ENCODE assay signal across 1 cellular context in genomic region chr16:70437017-70437581, GRCh38.
A peak's percentile ranks its signal among the peaks of the same experiment; 100 is the strongest.
TF ChIP-seq lines count a peak whose summit lies in the region.

No MANE protein-coding gene starts in this region.

TF ChIP-seq in HEK293, 187 proteins besides CTCF, POLR2A, EP300 and RAD21 (continued from another document and continues in another):
- TF ChIP-seq ZBTB10 (tag by site-specific recombination; IDR thresholded peaks at IDR 0.05) (0 out of 2 replicates have a peak, but pooled peaks have one; percentile 13), ZFP41 (tag by site-specific recombination; IDR thresholded peaks at IDR 0.05; ENCODE audit: borderline replicate concordance) (no peak), HOXC10 (CRISPR knock-in tag; IDR thresholded peaks at IDR 0.05) (no peak), ZNF707 (tag by site-specific recombination; IDR thresholded peaks at IDR 0.05) (no peak), KLF7 (tag by site-specific recombination; IDR thresholded peaks at IDR 0.05; ENCODE audit: borderline replicate concordance) (no peak; the same call in 1 of the 2 replicates), ZNF692 (tag by site-specific recombination; IDR thresholded peaks at IDR 0.05) (peak; percentile 43; the same call in 1 of the 2 replicates), ZNF133 (tag by site-specific recombination; IDR thresholded peaks at IDR 0.05) (no peak), ZNF580 (tag by site-specific recombination; IDR thresholded peaks at IDR 0.05) (0 out of 2 replicates have a peak, but pooled peaks have one; percentile 31), ZNF654 (tag by site-specific recombination; IDR thresholded peaks at IDR 0.05; ENCODE audit: low read depth) (no peak), WT1 (tag by site-specific recombination; IDR thresholded peaks at IDR 0.05) (peak; percentile 94), ZNF473 (tag by site-specific recombination; IDR thresholded peaks at IDR 0.05) (no peak), ZNF639 (tag by site-specific recombination; IDR thresholded peaks at IDR 0.05) (no peak), ZBTB11 (tag by site-specific recombination; conservative IDR thresholded peaks at IDR 0.05; ENCODE audit: low read depth) (no peak), ZBTB26 (tag by site-specific recombination; optimal IDR thresholded peaks at IDR 0.05) (no peak), TCF7L2 (IDR thresholded peaks at IDR 0.05; ENCODE audit: borderline replicate concordance, low read depth, low read length) (no peak), ZNF660 (tag by site-specific recombination; IDR thresholded peaks at IDR 0.05) (no peak), ZNF354C (tag by site-specific recombination; IDR thresholded peaks at IDR 0.05; ENCODE audit: borderline replicate concordance, low read depth) (no peak), ZNF843 (tag by site-specific recombination; IDR thresholded peaks at IDR 0.05) (peak; percentile 52; the same call in 1 of the 2 replicates), ZNF366 (tag by site-specific recombination; conservative IDR thresholded peaks at IDR 0.05) (no peak; the same call in 1 of the 2 replicates), REST (tag by site-specific recombination; IDR thresholded peaks at IDR 0.05) (no peak), PRDM4 (tag by site-specific recombination; IDR thresholded peaks at IDR 0.05) (no peak), ZNF555 (tag by site-specific recombination; conservative IDR thresholded peaks at IDR 0.05) (no peak), ZNF19 (tag by site-specific recombination; IDR thresholded peaks at IDR 0.05; ENCODE audit: low read depth) (no peak), KLF8 (tag by site-specific recombination; IDR thresholded peaks at IDR 0.05) (no peak), ZNF530 (tag by site-specific recombination; IDR thresholded peaks at IDR 0.05; ENCODE audit: low read depth) (no peak), ZNF701 (tag by site-specific recombination; IDR thresholded peaks at IDR 0.05) (no peak), ZNF335 (tag by site-specific recombination; conservative IDR thresholded peaks at IDR 0.05) (no peak), ZNF157 (tag by site-specific recombination; IDR thresholded peaks at IDR 0.05) (no peak), ZEB2 (tag by site-specific recombination; IDR thresholded peaks at IDR 0.05) (peak; percentile 60), ZBTB21 (tag by site-specific recombination; IDR thresholded peaks at IDR 0.05) (no peak), OSR2 (tag by site-specific recombination; IDR thresholded peaks at IDR 0.05) (peak; percentile 92), ZSCAN16 (tag by site-specific recombination; IDR thresholded peaks at IDR 0.05) (no peak), ZNF174 (tag by site-specific recombination; IDR thresholded peaks at IDR 0.05) (no peak), REPIN1 (tag by site-specific recombination; IDR thresholded peaks at IDR 0.05; ENCODE audit: low read depth) (no peak), MZF1 (tag by site-specific recombination; IDR thresholded peaks at IDR 0.05; ENCODE audit: borderline replicate concordance) (no peak; the same call in 1 of the 2 replicates), ZXDB (tag by site-specific recombination; IDR thresholded peaks at IDR 0.05) (peak; percentile 97), ZNF677 (tag by site-specific recombination; IDR thresholded peaks at IDR 0.05) (no peak), PRDM1 (tag by site-specific recombination; IDR thresholded peaks at IDR 0.05) (no peak), ZNF221 (tag by site-specific recombination; IDR thresholded peaks at IDR 0.05; ENCODE audit: borderline replicate concordance) (no peak), ZBTB8A (tag by site-specific recombination; IDR thresholded peaks at IDR 0.05) (no peak), BCL11A (tag by site-specific recombination; IDR thresholded peaks at IDR 0.05; ENCODE audit: low read depth) (no peak), ZNF664 (tag by site-specific recombination; IDR thresholded peaks at IDR 0.05) (no peak; the same call in 1 of the 2 replicates), ZNF239 (tag by site-specific recombination; IDR thresholded peaks at IDR 0.05) (no peak), ZNF426 (tag by site-specific recombination; IDR thresholded peaks at IDR 0.05) (no peak)
